ENCODE assay signal across 8 cellular contexts in the genomic region with DNA sequence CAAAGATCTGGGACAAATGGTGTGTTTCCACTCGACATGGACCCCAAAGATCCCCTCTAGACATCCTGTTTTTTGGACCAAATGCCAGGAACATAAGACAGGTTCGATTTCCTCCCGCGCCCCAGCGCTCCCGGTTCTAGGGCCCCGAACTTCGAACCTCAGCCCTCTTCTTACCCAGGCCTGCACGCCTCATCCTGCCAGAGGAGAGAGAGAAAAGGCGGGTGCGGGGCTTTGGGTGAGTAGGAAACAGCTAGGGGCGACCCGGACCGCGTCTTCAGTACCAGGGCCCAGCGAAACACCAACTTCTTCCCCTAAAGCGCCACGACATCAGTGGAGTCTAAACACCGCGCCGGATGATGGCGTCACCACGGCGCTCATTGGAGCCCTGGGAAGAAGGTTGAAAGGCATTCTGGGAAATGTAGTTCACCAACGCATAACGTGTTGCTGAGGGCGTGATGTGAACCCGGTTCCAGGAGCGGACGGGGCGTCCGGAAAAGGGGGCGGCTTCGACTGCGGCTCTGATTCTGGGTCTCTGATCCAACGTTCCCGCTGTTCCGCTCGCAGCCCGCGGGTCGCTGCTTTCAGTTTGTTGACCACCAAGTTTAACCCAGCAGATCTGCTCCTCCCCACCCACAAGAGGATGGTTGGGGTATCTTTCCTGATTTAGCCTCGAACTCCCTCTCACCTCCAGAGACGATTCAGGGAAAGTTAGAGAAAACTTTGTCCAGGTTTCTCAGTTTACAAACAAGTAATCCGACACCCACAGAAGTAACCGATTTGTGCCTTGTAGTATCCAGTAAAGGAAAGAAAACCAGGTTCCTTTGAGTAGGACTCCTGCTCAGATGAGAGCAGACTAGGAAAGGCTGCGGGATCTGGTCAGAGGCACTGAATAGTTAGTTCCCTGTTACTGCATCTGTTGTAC. TPM values are rescaled to one million over a fixed set of nuclear protein-coding genes. Genes with fewer than 3 reads are reported as not detected.
A peak's percentile ranks its signal among the peaks of the same experiment; 100 is the strongest.
DNase-seq lines count a peak whose midpoint lies in the region; ATAC-seq and TF ChIP-seq lines count a peak whose summit lies in the region.

A gene with protein sequence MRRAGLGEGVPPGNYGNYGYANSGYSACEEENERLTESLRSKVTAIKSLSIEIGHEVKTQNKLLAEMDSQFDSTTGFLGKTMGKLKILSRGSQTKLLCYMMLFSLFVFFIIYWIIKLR (minus strand): TSS at position 332 of the 922 bp plus-strand sequence. CDS start 139 bp downstream, at position 193.

- H3K4me3 ChIP-seq in BJ (ENCODE audit: low read depth, low read length) (peak within 1 kb of the TSS; percentile 88), coronary artery (peak within 1 kb of the TSS; percentile 85)

- H3K36me3 ChIP-seq in BJ (ENCODE audit: control insufficient read depth, insufficient read depth, low read length), result no peaks in the 10 kb centered on the region

- peak within 1 kb of the TSS; percentile 83 to 92 for H3K27ac ChIP-seq in coronary artery
- peak within 1 kb of the TSS; percentile 49 for H3K27ac ChIP-seq in layer of hippocampus (ENCODE audit: low read depth, low read length)

- H3K27me3 Mint-ChIP-seq in activated CD4-positive, alpha-beta T cell treated with anti-CD3 and anti-CD28 coated beads, Interleukin-2, amount 10 ng/mL, durations not matched to agents 24 days and 14 days, result peaks cover 17% of the 10 kb centered on the region

- H3K4me3 Mint-ChIP-seq in activated CD4-positive, alpha-beta T cell treated with anti-CD3 and anti-CD28 coated beads, Interleukin-2, amount 10 ng/mL, durations not matched to agents 24 days and 14 days, result peak within 1 kb of the TSS; percentile 94

- peak; percentile 99 for ATAC-seq in GM19324 (IDR thresholded peaks at IDR 0.05; ENCODE audit: low FRiP score, unreplicated experiment)
- peak; percentile 93 for ATAC-seq in HG03469 (IDR thresholded peaks at IDR 0.05; ENCODE audit: unreplicated experiment)

- H3K4me1 Mint-ChIP-seq in activated CD4-positive, alpha-beta T cell treated with anti-CD3 and anti-CD28 coated beads, Interleukin-2, amount 10 ng/mL, durations not matched to agents 24 days and 14 days, result peaks cover 20% of the 10 kb centered on the region

- CTCF ChIA-PET in BJ (lab: Yijun Ruan, JAX), result no interaction called here

- peak; percentile 73 for DNase-seq in BJ (ENCODE audit: low read depth)
- peak; percentile 89 for DNase-seq in NCI-H526 treated with DMSO at 0.1 percent for 48 hours (lab: John Stamatoyannopoulos, UW)
- DNase-seq in activated CD4-positive, alpha-beta T cell treated with anti-CD3 and anti-CD28 coated beads, Interleukin-2, amount 10 ng/mL, durations not matched to agents 24 days and 14 days, result peak; percentile 98
- peak; percentile 95 for DNase-seq in coronary artery (ENCODE audit: low spot score)
- peak; percentile 88 for DNase-seq in stimulated activated CD4-positive, alpha-beta T cell treated with anti-CD3 and anti-CD28 coated beads, Interleukin-1b, Interleukin-23, amount 100 ng/mL, for 4 hours (ENCODE audit: low read depth in 2 of 2)

- peak within 1 kb of the TSS; percentile 96 for H3K27ac Mint-ChIP-seq in activated CD4-positive, alpha-beta T cell treated with anti-CD3 and anti-CD28 coated beads, Interleukin-2, amount 10 ng/mL, durations not matched to agents 24 days and 14 days

- H3K36me3 Mint-ChIP-seq in activated CD4-positive, alpha-beta T cell treated with anti-CD3 and anti-CD28 coated beads, Interleukin-2, amount 10 ng/mL, durations not matched to agents 24 days and 14 days (ENCODE audit: low read depth), result no peaks in the 10 kb centered on the region

- POLR2A ChIA-PET in BJ (lab: Charles Lee), result no interaction called here

- TF ChIP-seq CTCF in BJ (IDR thresholded peaks at IDR 0.05; ENCODE audit: insufficient read depth, low read depth, low read length) (no peak), coronary artery (IDR thresholded peaks at IDR 0.05) (no peak)

- H3K9me3 Mint-ChIP-seq in activated CD4-positive, alpha-beta T cell treated with anti-CD3 and anti-CD28 coated beads, Interleukin-2, amount 10 ng/mL, durations not matched to agents 24 days and 14 days, result no peaks in the 10 kb centered on the region

- H3K27me3 ChIP-seq in BJ (ENCODE audit: control insufficient read depth, insufficient read depth, low read length) (no peaks in the 10 kb centered on the region), layer of hippocampus (ENCODE audit: control insufficient read depth, insufficient read depth, low read length) (no peaks in the 10 kb centered on the region)

- intact Hi-C loops in activated CD4-positive, alpha-beta T cell treated with anti-CD3 and anti-CD28 coated beads, Interleukin-2, amount 10 ng/mL, durations not matched to agents 24 days and 14 days (cut with micrococcal nuclease), result loop anchor here (1.0 to 10.0 kb wide), 7 partner anchors 83 to 1477 kb away; a partner anchor contains a TSS

RNA-seq across cellular contexts. Expression of the gene that starts here (rescaled TPM):
- 26.3 and 32.6 TPM in 2 replicates for polyA plus RNA-seq in BJ (2011; rRNA removed)
- 3.9 and 8.9 TPM in 2 replicates for polyA minus RNA-seq in BJ (2011; rRNA and poly(A)+ RNA removed)
- 19.1 and 20.0 TPM in 2 replicates for total RNA-seq in activated CD4-positive, alpha-beta T cell treated with anti-CD3 and anti-CD28 coated beads, Interleukin-2, amount 10 ng/mL, durations not matched to agents 24 days and 14 days

Comparison
In these comparisons a context has a peak if more than half of its experiments do, and no peak if none do; other contexts are left out.
1. Peak in every context shown above with its lines: DNase-seq, ATAC-seq, H3K4me3 ChIP-seq and H3K27ac ChIP-seq.